In the genomic region with DNA sequence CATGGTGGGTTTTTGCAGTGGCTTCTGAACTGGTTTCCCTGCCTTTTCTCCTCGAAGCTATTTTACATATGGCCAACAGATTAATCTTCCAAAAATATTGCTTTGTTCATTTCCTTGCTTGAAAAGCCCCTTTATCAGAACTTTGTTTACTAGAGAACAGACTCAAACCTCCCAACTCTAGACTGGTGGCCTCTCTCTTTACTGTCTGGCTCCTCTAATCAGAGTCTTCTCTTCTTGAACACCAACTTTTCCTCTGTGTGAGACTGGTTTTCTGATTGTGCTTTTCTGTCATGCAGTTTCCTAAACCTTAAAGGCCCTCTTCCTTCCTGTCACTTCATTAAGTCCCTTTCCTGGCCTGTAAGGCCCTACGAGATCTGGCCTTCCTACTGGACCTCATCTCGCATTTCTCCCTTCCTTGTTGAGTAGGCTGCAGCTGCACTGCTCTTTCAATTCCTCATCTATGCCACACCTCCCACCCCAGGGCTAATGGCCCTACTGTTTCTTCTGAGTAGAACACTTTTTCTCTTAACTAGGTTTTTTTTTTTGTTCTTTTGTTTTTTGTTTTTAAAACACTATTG, we compare ENCODE assay signal across 11 cellular contexts. TPM values are rescaled to one million over a fixed set of nuclear protein-coding genes. Genes with fewer than 3 reads are reported as not detected.
DNase-seq lines count a peak whose midpoint lies in the region; ATAC-seq and TF ChIP-seq lines count a peak whose summit lies in the region.
"Had no signal": no experiment of that assay in that cellular context is flagged by ENCODE, and none has a peak within 500 bp of the region (broad histone marks: within the 10 kb centered on the region; RNA-seq: fewer than 3 reads in every experiment).

No MANE protein-coding gene starts in this region.

- H3K9me3 ChIP-seq in lower lobe of right lung, result no peaks in the 10 kb centered on the region

- ATAC-seq in GM18867 (IDR thresholded peaks at IDR 0.05; ENCODE audit: unreplicated experiment) (peak; percentile 98), GM21786 (IDR thresholded peaks at IDR 0.05; ENCODE audit: unreplicated experiment) (peak; percentile 99), HG03558 (IDR thresholded peaks at IDR 0.05; ENCODE audit: extremely low read depth, unreplicated experiment) (peak; percentile 89), lower lobe of right lung (peak in 1 of 2 donors; percentile 69), SK-N-SH treated with all-trans-retinoic acid at 6 μM for 48 hours (no peak)

- no peaks in the 10 kb centered on the region for H3K27me3 ChIP-seq in lower lobe of right lung (ENCODE audit: low read depth)

- TF ChIP-seq CTCF in lower lobe of right lung (IDR thresholded peaks at IDR 0.05), result no peak

- intact Hi-C loops in lower lobe of right lung (cut with DNase I), result no loop called here

- H3K4me1 ChIP-seq in lower lobe of right lung, result peaks cover 4% of the 10 kb centered on the region

- no peaks in the 10 kb centered on the region for H3K36me3 ChIP-seq in lower lobe of right lung

- no peak for DNase-seq in lower lobe of right lung
- no peak for DNase-seq in NCI-H2227 treated with DMSO at 0.1 percent for 48 hours (lab: John Stamatoyannopoulos, UW)
- DNase-seq in NCI-H187 (lab: John Stamatoyannopoulos, UW), result no peak
- no peak for DNase-seq in activated CD4-positive, alpha-beta T cell treated with anti-CD3 and anti-CD28 coated beads for 1 hour
- DNase-seq: activated CD4-positive, alpha-beta T cell treated with anti-CD3 and anti-CD28 coated beads for 48 hours; central memory CD4-positive, alpha-beta T cell; NCI-H1694 treated with DMSO at 0.1 percent for 48 hours had no signal

- no peak overlapping the region for H3K4me3 ChIP-seq in lower lobe of right lung

- H3K27ac ChIP-seq in lower lobe of right lung, result peak overlapping the region; percentile 39

TF ChIP-seq in SK-N-SH treated with all-trans-retinoic acid at 6 μM for 48 hours, 23 proteins besides CTCF, POLR2A, EP300 and RAD21:
- TF ChIP-seq ZNF565 (CRISPR knock-in tag; conservative IDR thresholded peaks at IDR 0.05; ENCODE audit: low read depth), result no peak
- TF ChIP-seq, protein P1, sequence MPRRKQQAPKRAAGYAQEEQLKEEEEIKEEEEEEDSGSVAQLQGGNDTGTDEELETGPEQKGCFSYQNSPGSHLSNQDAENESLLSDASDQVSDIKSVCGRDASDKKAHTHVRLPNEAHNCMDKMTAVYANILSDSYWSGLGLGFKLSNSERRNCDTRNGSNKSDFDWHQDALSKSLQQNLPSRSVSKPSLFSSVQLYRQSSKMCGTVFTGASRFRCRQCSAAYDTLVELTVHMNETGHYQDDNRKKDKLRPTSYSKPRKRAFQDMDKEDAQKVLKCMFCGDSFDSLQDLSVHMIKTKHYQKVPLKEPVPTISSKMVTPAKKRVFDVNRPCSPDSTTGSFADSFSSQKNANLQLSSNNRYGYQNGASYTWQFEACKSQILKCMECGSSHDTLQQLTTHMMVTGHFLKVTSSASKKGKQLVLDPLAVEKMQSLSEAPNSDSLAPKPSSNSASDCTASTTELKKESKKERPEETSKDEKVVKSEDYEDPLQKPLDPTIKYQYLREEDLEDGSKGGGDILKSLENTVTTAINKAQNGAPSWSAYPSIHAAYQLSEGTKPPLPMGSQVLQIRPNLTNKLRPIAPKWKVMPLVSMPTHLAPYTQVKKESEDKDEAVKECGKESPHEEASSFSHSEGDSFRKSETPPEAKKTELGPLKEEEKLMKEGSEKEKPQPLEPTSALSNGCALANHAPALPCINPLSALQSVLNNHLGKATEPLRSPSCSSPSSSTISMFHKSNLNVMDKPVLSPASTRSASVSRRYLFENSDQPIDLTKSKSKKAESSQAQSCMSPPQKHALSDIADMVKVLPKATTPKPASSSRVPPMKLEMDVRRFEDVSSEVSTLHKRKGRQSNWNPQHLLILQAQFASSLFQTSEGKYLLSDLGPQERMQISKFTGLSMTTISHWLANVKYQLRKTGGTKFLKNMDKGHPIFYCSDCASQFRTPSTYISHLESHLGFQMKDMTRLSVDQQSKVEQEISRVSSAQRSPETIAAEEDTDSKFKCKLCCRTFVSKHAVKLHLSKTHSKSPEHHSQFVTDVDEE (CRISPR knock-in tag; IDR thresholded peaks at IDR 0.05), result no peak
- no peak for TF ChIP-seq GLIS3 (CRISPR knock-in tag; IDR thresholded peaks at IDR 0.05)
- TF ChIP-seq ZNF8 (CRISPR knock-in tag; IDR thresholded peaks at IDR 0.05), result no peak
- TF ChIP-seq ISL1 (CRISPR knock-in tag; IDR thresholded peaks at IDR 0.05), result no peak
- no peak for TF ChIP-seq ZFP30 (CRISPR knock-in tag; IDR thresholded peaks at IDR 0.05)
- TF ChIP-seq, protein P2, sequence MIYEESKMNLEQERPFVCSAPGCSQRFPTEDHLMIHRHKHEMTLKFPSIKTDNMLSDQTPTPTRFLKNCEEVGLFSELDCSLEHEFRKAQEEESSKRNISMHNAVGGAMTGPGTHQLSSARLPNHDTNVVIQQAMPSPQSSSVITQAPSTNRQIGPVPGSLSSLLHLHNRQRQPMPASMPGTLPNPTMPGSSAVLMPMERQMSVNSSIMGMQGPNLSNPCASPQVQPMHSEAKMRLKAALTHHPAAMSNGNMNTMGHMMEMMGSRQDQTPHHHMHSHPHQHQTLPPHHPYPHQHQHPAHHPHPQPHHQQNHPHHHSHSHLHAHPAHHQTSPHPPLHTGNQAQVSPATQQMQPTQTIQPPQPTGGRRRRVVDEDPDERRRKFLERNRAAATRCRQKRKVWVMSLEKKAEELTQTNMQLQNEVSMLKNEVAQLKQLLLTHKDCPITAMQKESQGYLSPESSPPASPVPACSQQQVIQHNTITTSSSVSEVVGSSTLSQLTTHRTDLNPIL (CRISPR knock-in tag; IDR thresholded peaks at IDR 0.05; ENCODE audit: low read depth), result no peak
- no peak for TF ChIP-seq TCF4 (CRISPR knock-in tag; IDR thresholded peaks at IDR 0.05; ENCODE audit: borderline replicate concordance)
- no peak for TF ChIP-seq ARNTL (CRISPR knock-in tag; IDR thresholded peaks at IDR 0.05; ENCODE audit: borderline replicate concordance, low read depth)
- TF ChIP-seq, protein P3, sequence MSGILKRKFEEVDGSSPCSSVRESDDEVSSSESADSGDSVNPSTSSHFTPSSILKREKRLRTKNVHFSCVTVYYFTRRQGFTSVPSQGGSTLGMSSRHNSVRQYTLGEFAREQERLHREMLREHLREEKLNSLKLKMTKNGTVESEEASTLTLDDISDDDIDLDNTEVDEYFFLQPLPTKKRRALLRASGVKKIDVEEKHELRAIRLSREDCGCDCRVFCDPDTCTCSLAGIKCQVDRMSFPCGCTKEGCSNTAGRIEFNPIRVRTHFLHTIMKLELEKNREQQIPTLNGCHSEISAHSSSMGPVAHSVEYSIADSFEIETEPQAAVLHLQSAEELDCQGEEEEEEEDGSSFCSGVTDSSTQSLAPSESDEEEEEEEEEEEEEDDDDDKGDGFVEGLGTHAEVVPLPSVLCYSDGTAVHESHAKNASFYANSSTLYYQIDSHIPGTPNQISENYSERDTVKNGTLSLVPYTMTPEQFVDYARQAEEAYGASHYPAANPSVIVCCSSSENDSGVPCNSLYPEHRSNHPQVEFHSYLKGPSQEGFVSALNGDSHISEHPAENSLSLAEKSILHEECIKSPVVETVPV (CRISPR knock-in tag; IDR thresholded peaks at IDR 0.05), result no peak
- no peak for TF ChIP-seq ZC3H10 (CRISPR knock-in tag; IDR thresholded peaks at IDR 0.05)
- TF ChIP-seq TOX (CRISPR knock-in tag; IDR thresholded peaks at IDR 0.05; ENCODE audit: borderline replicate concordance), result no peak
- no peak for TF ChIP-seq POU6F1 (CRISPR knock-in tag; IDR thresholded peaks at IDR 0.05; ENCODE audit: borderline replicate concordance, low read depth)
- no peak for TF ChIP-seq BACH2 (CRISPR knock-in tag; IDR thresholded peaks at IDR 0.05; ENCODE audit: borderline replicate concordance)
- TF ChIP-seq RARB (CRISPR knock-in tag; IDR thresholded peaks at IDR 0.05), result no peak
- TF ChIP-seq SNAI2 (CRISPR knock-in tag; IDR thresholded peaks at IDR 0.05), result no peak
TF ChIP-seq in SK-N-SH treated with all-trans-retinoic acid at 6 μM for 48 hours: peak in this region for 0.

RNA-seq across cellular contexts. Expression of gene C9orf43, which starts 5.7 kb away (rescaled TPM):
- 0.35 TPM for total RNA-seq in lower lobe of right lung

RNA-seq across cellular contexts. Expression of gene POLE3, which starts 5.8 kb away (rescaled TPM):
- 29.7 TPM for total RNA-seq in lower lobe of right lung

RNA-seq across cellular contexts. Expression of gene ALAD, which starts 15.2 kb away (rescaled TPM):
- total RNA-seq in lower lobe of right lung, result 32.7 TPM

RNA-seq across cellular contexts. Expression of gene HDHD3, which starts 39.5 kb away (rescaled TPM):
- total RNA-seq in lower lobe of right lung, result 9.3 TPM

RNA-seq across cellular contexts. Expression of gene RGS3, which starts 47.3 kb away (rescaled TPM):
- 66.2 TPM for total RNA-seq in lower lobe of right lung
